Comparison of ENCODE assay signal across 29 cellular contexts in genomic region chr15:100566850-100567249, GRCh38. TPM values are rescaled to one million over a fixed set of nuclear protein-coding genes. Genes with fewer than 3 reads are reported as not detected.
DNase-seq lines count a peak whose midpoint lies in the region; ATAC-seq, FAIRE-seq and TF ChIP-seq lines count a peak whose summit lies in the region.
"Had no signal": no experiment of that assay in that cellular context is flagged by ENCODE, and none has a peak within 500 bp of the region (broad histone marks: within the 10 kb centered on the region; RNA-seq: fewer than 3 reads in every experiment).

No MANE protein-coding gene starts in this region.

- no peaks in the 10 kb centered on the region for H3K4me1 ChIP-seq in A549
- H3K4me1 ChIP-seq in K562 (replicated peaks in 1 of 2; ENCODE audit: control insufficient read depth in 2 of 2, insufficient read depth in 2 of 2, low read length in 2 of 2): no peaks in the 10 kb centered on the region
- H3K4me1 ChIP-seq: BE2C, BLaER1 had no signal

- H3K9me1 ChIP-seq in K562 (ENCODE audit: control insufficient read depth, insufficient read depth, low read length): no peaks in the 10 kb centered on the region

- in situ Hi-C loops in K562 (cut with MboI): no loop called here

- H3K9me3 ChIP-seq in A549 (no peaks in the 10 kb centered on the region), K562 (replicated peaks; ENCODE audit: control insufficient read depth, insufficient read depth, low read depth, low read length) (no peaks in the 10 kb centered on the region), neural cell (ENCODE audit: low read length) (no peaks in the 10 kb centered on the region)
- H3K9me3 ChIP-seq: BE2C, BLaER1 had no signal

- TF ChIP-seq POLR2A in A549 (IDR thresholded peaks at IDR 0.05; ENCODE audit: low read length) (no peak), K562 (conservative IDR thresholded peaks at IDR 0.05) (no peak)

- ATAC-seq in A549 (no peak), K562 (no peak), HG03469 (IDR thresholded peaks at IDR 0.05; ENCODE audit: unreplicated experiment) (no peak)
- ATAC-seq: GM12878 had no signal

- H3K4me2 ChIP-seq in A549: no peak overlapping the region
- no peak overlapping the region for H3K4me2 ChIP-seq in K562 (ENCODE audit: insufficient read depth, low read length)
- peak overlapping the region; percentile 18 for H3K4me2 ChIP-seq in neural cell (ENCODE audit: low read length)
- H3K4me2 ChIP-seq: BLaER1 had no signal

- CTCF ChIA-PET in A549 (lab: Yijun Ruan, JAX) (no interaction called here), K562 (lab: Yijun Ruan, JAX; ENCODE audit: low intra/inter-chr PET ratio) (no interaction called here)

- TF ChIP-seq EP300 in A549 (IDR thresholded peaks at IDR 0.05) (no peak), K562 (IDR thresholded peaks at IDR 0.05; ENCODE audit: low read length) (no peak), neural cell (conservative IDR thresholded peaks at IDR 0.05; ENCODE audit: poor library complexity, severe bottlenecking) (peak; percentile 95)

- WGBS in A549 (ENCODE audit: missing lambda C conversion rate): 68% methylated on average over 2 of the region's 2 CpGs
- 54% methylated on average over 2 of the region's 2 CpGs for WGBS in K562 (ENCODE audit: insufficient coverage, low coverage, missing lambda C conversion rate)

- H3K4me3 ChIP-seq in A549 (no peak overlapping the region), K562 (no peak overlapping the region), neural cell (ENCODE audit: low read length) (peak overlapping the region; percentile 48)
- H3K4me3 ChIP-seq: BLaER1, GM12878 had no signal

- no peak for TF ChIP-seq RAD21 in A549 (conservative IDR thresholded peaks at IDR 0.05 in 1 of 2, IDR thresholded peaks at IDR 0.05 in 1 of 2)
- TF ChIP-seq RAD21 in K562 (CRISPR knock-in tag; conservative IDR thresholded peaks at IDR 0.05 in 1 of 2, IDR thresholded peaks at IDR 0.05 in 1 of 2): no peak
- TF ChIP-seq RAD21 in neural cell (conservative IDR thresholded peaks at IDR 0.05): no peak

- H3K36me3 ChIP-seq in K562 (ENCODE audit: control insufficient read depth, insufficient read depth, low read length) (peaks cover 46% of the 10 kb centered on the region), neural cell (ENCODE audit: insufficient read depth, low read length) (no peaks in the 10 kb centered on the region)

- H3K27me3 ChIP-seq in K562 (ENCODE audit: control insufficient read depth in 2 of 2, insufficient read depth in 2 of 2, low read length in 2 of 2) (no peaks in the 10 kb centered on the region), neural cell (ENCODE audit: insufficient read depth, low read depth, low read length) (no peaks in the 10 kb centered on the region)
- H3K27me3 ChIP-seq: BE2C, BLaER1 had no signal

- BruUV-seq in K562 (replicated peaks; lab: Mats Ljungman, UMichigan): no TSS peak

- no peaks in the 10 kb centered on the region for H3K9me2 ChIP-seq in neural cell (ENCODE audit: insufficient read depth, low read length)

- intact Hi-C loops in K562 (cut with micrococcal nuclease): no loop called here

- H2AFZ ChIP-seq in K562 (ENCODE audit: low read depth, low read length): no peak overlapping the region
- H2AFZ ChIP-seq in neural cell (ENCODE audit: low read depth, low read length): no peak overlapping the region

- no peaks in the 10 kb centered on the region; the same call in 1 of the 2 replicates for H4K20me1 ChIP-seq in K562 (replicated peaks; ENCODE audit: control insufficient read depth, insufficient read depth, low read length)
- H4K20me1 ChIP-seq in neural cell (ENCODE audit: insufficient read depth): no peaks in the 10 kb centered on the region
- H4K20me1 ChIP-seq: BLaER1 had no signal

- peaks cover 4% of the 10 kb centered on the region for H3F3A ChIP-seq in neural cell (ENCODE audit: insufficient read depth, low read length, poor library complexity, severe bottlenecking)

- POLR2A ChIA-PET in A549 (lab: Yijun Ruan, JAX) (no interaction called here), K562 (lab: Yijun Ruan, JAX) (no interaction called here)

- DNase-seq in A549 (ENCODE audit: low read depth in 1 of 2, low spot score in 1 of 2) (no peak), K562 (ENCODE audit: extremely low read depth in 1 of 4, low spot score in 3 of 4) (no peak), NCI-H1105 treated with DMSO at 0.1 percent for 48 hours (lab: John Stamatoyannopoulos, UW) (no peak)
- DNase-seq: ACHN; BE2C; C1 segment of cervical spinal cord; CD4-positive, alpha-beta memory T cell; CD4-positive, CD25-positive, alpha-beta regulatory T cell; CD8-positive, alpha-beta memory T cell; COR-L47; DMS 273 treated with DMSO at 0.1 percent for 48 hours; DMS153; DMS53; DMS79; DND-41; EL; GDM1 had no signal

- FAIRE-seq in A549 (lab: Jason Lieb, UNC) (peak; percentile 89), K562 (lab: Jason Lieb, UNC) (no peak)
- FAIRE-seq: GM12878, GM19239 had no signal

- TF ChIP-seq CTCF in A549 (IDR thresholded peaks at IDR 0.05) (no peak), K562 (IDR thresholded peaks at IDR 0.05 in 2 of 3, conservative IDR thresholded peaks at IDR 0.05 in 1 of 3; ENCODE audit: insufficient read depth in 2 of 3, low read depth in 1 of 3, low read length in 3 of 3) (no peak), neural cell (IDR thresholded peaks at IDR 0.05; ENCODE audit: poor library complexity, severe bottlenecking) (no peak)

- no peak overlapping the region for H3K27ac ChIP-seq in A549
- H3K27ac ChIP-seq in K562 (ENCODE audit: extremely low read depth, low read depth, low read length): no peak overlapping the region
- H3K27ac ChIP-seq in neural cell (ENCODE audit: low read length): peak overlapping the region; percentile 85
- H3K27ac ChIP-seq: 22Rv1, BLaER1 had no signal

- H3K9ac ChIP-seq in K562 (ENCODE audit: insufficient read depth in 1 of 2, low read depth in 2 of 2, low read length in 2 of 2): no peak overlapping the region
- H3K9ac ChIP-seq in neural cell (ENCODE audit: low read length): peak overlapping the region; percentile 3
- H3K9ac ChIP-seq: BLaER1 had no signal

- H3K79me2 ChIP-seq in K562 (ENCODE audit: control insufficient read depth, insufficient read depth, low read length) (no peaks in the 10 kb centered on the region), neural cell (replicated peaks; ENCODE audit: insufficient read depth, low read length) (no peaks in the 10 kb centered on the region)

RNA-seq across cellular contexts. Expression of gene LINS1, which starts 35.1 kb away (rescaled TPM):
- 23.1 and 24.6 TPM in 2 replicates for polyA plus RNA-seq in A549 (2011; rRNA removed)
- polyA plus RNA-seq in A549 (2012; cell fraction: cytosol; rRNA removed): 6.4 and 6.9 TPM in 2 replicates
- polyA plus RNA-seq in A549 (2012; cell fraction: nucleus; rRNA removed): 8.8 and 15.3 TPM in 2 replicates
- 10.0 to 12.1 TPM (median 11.1 TPM) in 3 replicates for polyA plus RNA-seq in A549 (2017; fragmentation: RNase III; extraction: RNeasy Plus Mini Kit Qiagen cat#74134 plus additional on column Dnase treatment)
- 24.5 and 25.5 TPM in 2 replicates for polyA minus RNA-seq in A549 (2011; rRNA and poly(A)+ RNA removed)
- 87.8 and 153 TPM in 2 replicates for total RNA-seq in K562 (2011; cell fraction: chromatin; rRNA removed; ENCODE audit: low replicate concordance)
- total RNA-seq in K562 (2011; cell fraction: nucleolus; rRNA removed): 34.2 and 36.7 TPM in 2 replicates
- 60.3 and 95.4 TPM in 2 replicates for total RNA-seq in K562 (2011; cell fraction: nucleoplasm; rRNA removed)
- total RNA-seq in K562 (2014; rRNA removed): 13.8 and 15.4 TPM in 2 replicates
- total RNA-seq in K562 (2014; rRNA removed; fragmentation: Illumina TruSeq; extraction: Trizol): 29.0 and 32.4 TPM in 2 replicates
- 22.7 and 23.5 TPM in 2 replicates for total RNA-seq in K562 (2015; rRNA removed; fragmentation: Illumina TruSeq; extraction: Trizol)
- 21.4 and 21.5 TPM in 2 replicates for total RNA-seq in K562 (2021)
- 29.9 and 30.6 TPM in 2 replicates for polyA plus RNA-seq in K562 (2011; rRNA removed)
- polyA plus RNA-seq in K562 (2011; cell fraction: cytosol; rRNA removed): 6.2 and 13.3 TPM in 2 replicates
- polyA plus RNA-seq in K562 (2011; cell fraction: nucleus; rRNA removed): 64.9 and 74.1 TPM in 2 replicates
- 14.5 and 17.7 TPM in 2 replicates for polyA plus RNA-seq in K562 (2012)
- 24.6 and 27.3 TPM in 2 replicates for polyA plus RNA-seq in K562 (2014; fragmentation: Illumina TruSeq; extraction: Trizol)
- 10 to 100 TPM; 28.9 to 31.4 TPM for polyA plus RNA-seq in K562 (2014; fragmentation: Nextera tagmentation; extraction: Ambion mirVana)
- 18.5 and 21.5 TPM in 2 replicates for polyA plus RNA-seq in K562 (2014; rRNA removed)
- 46.1 and 56.9 TPM in 2 replicates for polyA minus RNA-seq in K562 (2011; rRNA and poly(A)+ RNA removed)
- polyA minus RNA-seq in K562 (2011; cell fraction: cytosol; rRNA and poly(A)+ RNA removed): 17.2 and 29.3 TPM in 2 replicates
- 35.5 and 57.6 TPM in 2 replicates for polyA minus RNA-seq in K562 (2011; cell fraction: nucleus; rRNA and poly(A)+ RNA removed)
- 21.4 and 23.4 TPM in 2 replicates for polyA plus RNA-seq in neural cell
- 121 and 131 TPM in 2 replicates for polyA minus RNA-seq in neural cell

RNA-seq across cellular contexts. Expression of gene ASB7, which starts 35.5 kb away (rescaled TPM):
- 19.3 and 21.6 TPM in 2 replicates for polyA plus RNA-seq in A549 (2011; rRNA removed)
- 7.1 and 7.6 TPM in 2 replicates for polyA plus RNA-seq in A549 (2012; cell fraction: cytosol; rRNA removed)
- polyA plus RNA-seq in A549 (2012; cell fraction: nucleus; rRNA removed): 4.0 and 5.4 TPM in 2 replicates
- polyA plus RNA-seq in A549 (2017; fragmentation: RNase III; extraction: RNeasy Plus Mini Kit Qiagen cat#74134 plus additional on column Dnase treatment): 8.2 to 9.2 TPM (median 8.4 TPM) in 3 replicates
- 28.6 and 33.4 TPM in 2 replicates for polyA minus RNA-seq in A549 (2011; rRNA and poly(A)+ RNA removed)
- 24.7 and 30.7 TPM in 2 replicates for total RNA-seq in K562 (2011; cell fraction: chromatin; rRNA removed; ENCODE audit: low replicate concordance)
- 8.3 and 9.0 TPM in 2 replicates for total RNA-seq in K562 (2011; cell fraction: nucleolus; rRNA removed)
- 14.7 and 15.6 TPM in 2 replicates for total RNA-seq in K562 (2011; cell fraction: nucleoplasm; rRNA removed)
- total RNA-seq in K562 (2014; rRNA removed): 7.5 and 7.6 TPM in 2 replicates
- total RNA-seq in K562 (2014; rRNA removed; fragmentation: Illumina TruSeq; extraction: Trizol): 7.7 and 9.0 TPM in 2 replicates
- 6.7 and 6.8 TPM in 2 replicates for total RNA-seq in K562 (2015; rRNA removed; fragmentation: Illumina TruSeq; extraction: Trizol)
- 8.6 and 10.1 TPM in 2 replicates for total RNA-seq in K562 (2021)
- 7.4 and 8.6 TPM in 2 replicates for polyA plus RNA-seq in K562 (2011; rRNA removed)
- 4.7 and 4.9 TPM in 2 replicates for polyA plus RNA-seq in K562 (2011; cell fraction: cytosol; rRNA removed)
- 7.9 and 8.3 TPM in 2 replicates for polyA plus RNA-seq in K562 (2011; cell fraction: nucleus; rRNA removed)
- 3.9 and 4.9 TPM in 2 replicates for polyA plus RNA-seq in K562 (2012)
- 5.6 and 5.7 TPM in 2 replicates for polyA plus RNA-seq in K562 (2014; fragmentation: Illumina TruSeq; extraction: Trizol)
- 1 to 10 TPM; 1.8 to 2.7 TPM for polyA plus RNA-seq in K562 (2014; fragmentation: Nextera tagmentation; extraction: Ambion mirVana)
- polyA plus RNA-seq in K562 (2014; rRNA removed): 5.2 and 5.7 TPM in 2 replicates
- polyA minus RNA-seq in K562 (2011; rRNA and poly(A)+ RNA removed): 26.7 and 28.2 TPM in 2 replicates
- polyA minus RNA-seq in K562 (2011; cell fraction: cytosol; rRNA and poly(A)+ RNA removed): 6.7 and 8.5 TPM in 2 replicates
- polyA minus RNA-seq in K562 (2011; cell fraction: nucleus; rRNA and poly(A)+ RNA removed): 9.3 and 13.8 TPM in 2 replicates
- 13.6 and 16.5 TPM in 2 replicates for polyA plus RNA-seq in neural cell
- polyA minus RNA-seq in neural cell: 25.8 and 28.4 TPM in 2 replicates

RNA-seq across cellular contexts. Expression of gene CERS3, which starts 38.1 kb away (rescaled TPM):
- polyA plus RNA-seq in A549 (2011; rRNA removed): not detected in 2 replicates
- not detected in 2 replicates for polyA plus RNA-seq in A549 (2012; cell fraction: cytosol; rRNA removed)
- polyA plus RNA-seq in A549 (2012; cell fraction: nucleus; rRNA removed): not detected in 2 replicates
- polyA plus RNA-seq in A549 (2017; fragmentation: RNase III; extraction: RNeasy Plus Mini Kit Qiagen cat#74134 plus additional on column Dnase treatment): not detected in 3 replicates
- polyA minus RNA-seq in A549 (2011; rRNA and poly(A)+ RNA removed): not detected in 2 replicates
- total RNA-seq in K562 (2011; cell fraction: chromatin; rRNA removed; ENCODE audit: low replicate concordance): not detected in 2 replicates
- total RNA-seq in K562 (2011; cell fraction: nucleolus; rRNA removed): not detected in 2 replicates
- total RNA-seq in K562 (2011; cell fraction: nucleoplasm; rRNA removed): not detected in 2 replicates
- not detected in 2 replicates for total RNA-seq in K562 (2014; rRNA removed)
- total RNA-seq in K562 (2014; rRNA removed; fragmentation: Illumina TruSeq; extraction: Trizol): not detected in 2 replicates
- not detected in 2 replicates for total RNA-seq in K562 (2015; rRNA removed; fragmentation: Illumina TruSeq; extraction: Trizol)
- total RNA-seq in K562 (2021): not detected in 2 replicates
- 0.09 TPM in 1 of 2 replicates, not detected in the other for polyA plus RNA-seq in K562 (2011; rRNA removed)
- polyA plus RNA-seq in K562 (2011; cell fraction: cytosol; rRNA removed): 0.10 TPM in 1 of 2 replicates, not detected in the other
- not detected in 2 replicates for polyA plus RNA-seq in K562 (2011; cell fraction: nucleus; rRNA removed)
- polyA plus RNA-seq in K562 (2012): 0.30 TPM in 1 of 2 replicates, not detected in the other
- not detected in 2 replicates for polyA plus RNA-seq in K562 (2014; fragmentation: Illumina TruSeq; extraction: Trizol)
- polyA plus RNA-seq in K562 (2014; fragmentation: Nextera tagmentation; extraction: Ambion mirVana): not detected
- not detected in 2 replicates for polyA plus RNA-seq in K562 (2014; rRNA removed)
- not detected in 2 replicates for polyA minus RNA-seq in K562 (2011; rRNA and poly(A)+ RNA removed)
- polyA minus RNA-seq in K562 (2011; cell fraction: cytosol; rRNA and poly(A)+ RNA removed): not detected in 2 replicates
- polyA minus RNA-seq in K562 (2011; cell fraction: nucleus; rRNA and poly(A)+ RNA removed): not detected in 2 replicates
- 0.27 and 0.50 TPM in 2 replicates for polyA plus RNA-seq in neural cell
- 0.23 and 0.24 TPM in 2 replicates for polyA minus RNA-seq in neural cell
- total RNA-seq: A172, A673, Daoy, G401, GM12878 had no signal
- polyA plus RNA-seq: AG04450; CD14-positive monocyte; CD8-positive, alpha-beta memory T cell; GM12878 had no signal
